11 cellular contexts compared by ENCODE assay signal in the genomic region with DNA sequence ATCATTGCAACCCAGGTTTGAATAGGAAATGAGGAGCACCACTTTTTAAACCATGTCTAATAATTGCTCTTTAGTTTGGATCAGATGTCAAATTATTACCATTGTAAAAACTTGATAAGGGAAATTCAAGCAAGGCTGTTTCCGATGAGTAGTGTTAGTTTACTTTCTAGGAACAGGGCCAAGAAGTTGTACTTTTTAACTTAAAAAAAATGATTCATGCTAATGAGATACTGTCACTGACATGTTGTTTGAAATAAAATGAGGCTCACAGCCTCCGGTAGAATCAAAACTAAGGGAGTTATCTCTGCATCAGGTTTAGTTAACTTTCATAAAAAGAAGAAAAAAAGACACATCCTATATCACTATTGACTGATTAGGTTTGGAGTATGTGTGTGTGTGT. TPM values are rescaled to one million over a fixed set of nuclear protein-coding genes. Genes with fewer than 3 reads are reported as not detected.
A peak's percentile ranks its signal among the peaks of the same experiment; 100 is the strongest.
DNase-seq lines count a peak whose midpoint lies in the region; ATAC-seq and TF ChIP-seq lines count a peak whose summit lies in the region.
"Had no signal": no experiment of that assay in that cellular context is flagged by ENCODE, and none has a peak within 500 bp of the region (broad histone marks: within the 10 kb centered on the region; RNA-seq: fewer than 3 reads in every experiment).

No MANE protein-coding gene starts in this region.

- H3K4me2 ChIP-seq in KMS-11 (peak overlapping the region; percentile 97), OCI-LY7 (ENCODE audit: low read length) (no peak overlapping the region)

- POLR2A ChIA-PET in CD4-positive, alpha-beta memory T cell (lab: Charles Lee; ENCODE audit: partially characterized antibody): no interaction called here
- POLR2A ChIA-PET in OCI-LY7 (lab: Charles Lee): no interaction called here

- H3K4me3 ChIP-seq in CD4-positive, alpha-beta memory T cell (ENCODE audit: low read length in 2 of 2): no peak overlapping the region
- H3K4me3 ChIP-seq in KMS-11 (IDR thresholded peaks at IDR 0.05; ENCODE audit: insufficient read depth, low read depth, low read length): no peak overlapping the region
- H3K4me3 ChIP-seq in OCI-LY7 (ENCODE audit: low read depth, low read length, poor library complexity, severe bottlenecking): no peak overlapping the region

- H2AFZ ChIP-seq in KMS-11 (ENCODE audit: low read depth) (no peak overlapping the region), OCI-LY7 (ENCODE audit: low read length) (no peak overlapping the region)

- no peaks in the 10 kb centered on the region for H3K9me2 ChIP-seq in OCI-LY7 (ENCODE audit: insufficient read depth, low read length)

- peak overlapping the region; percentile 99 for H3K9ac ChIP-seq in KMS-11

- H3K27ac Mint-ChIP-seq in CD4-positive, alpha-beta memory T cell: peak overlapping the region in 6 of 7 donors; percentile 26 to 82 (median 52)
- H3K27ac Mint-ChIP-seq in activated T-helper 2 cell treated with anti-CD3 and anti-CD28 coated beads, Interferon-gamma antibody, Interleukin-2, Interleukin-4, amounts not matched to agents 10 μg/mL and 5 μg/mL and 100 μg/mL, durations not matched to agents 14 hours and 24 hours and 36 hours: peak overlapping the region; percentile 84
- H3K27ac Mint-ChIP-seq: WTC11 had no signal

- ATAC-seq in GM18907 (IDR thresholded peaks at IDR 0.05; ENCODE audit: unreplicated experiment): no peak
- ATAC-seq: WTC11 had no signal

- no peaks in the 10 kb centered on the region for H4K20me1 ChIP-seq in KMS-11 (ENCODE audit: insufficient read depth)
- no peaks in the 10 kb centered on the region for H4K20me1 ChIP-seq in OCI-LY7 (ENCODE audit: insufficient read depth, low read length)

- H3K9me3 ChIP-seq in CD4-positive, alpha-beta memory T cell (ENCODE audit: control insufficient read depth in 1 of 2, low read length in 2 of 2): no peaks in the 10 kb centered on the region
- no peaks in the 10 kb centered on the region for H3K9me3 ChIP-seq in OCI-LY7 (ENCODE audit: low read length)

- no peaks in the 10 kb centered on the region for H3K9me3 Mint-ChIP-seq in CD4-positive, alpha-beta memory T cell
- H3K9me3 Mint-ChIP-seq in activated T-helper 2 cell treated with anti-CD3 and anti-CD28 coated beads, Interferon-gamma antibody, Interleukin-2, Interleukin-4, amounts not matched to agents 10 μg/mL and 5 μg/mL and 100 μg/mL, durations not matched to agents 14 hours and 24 hours and 36 hours: no peaks in the 10 kb centered on the region
- H3K9me3 Mint-ChIP-seq: WTC11 had no signal

- no peak overlapping the region for H3K27ac ChIP-seq in CD4-positive, alpha-beta memory T cell (ENCODE audit: low read depth, low read length)
- H3K27ac ChIP-seq in KMS-11 (peak overlapping the region; percentile 95), OCI-LY7 (ENCODE audit: low read depth, low read length, poor library complexity, severe bottlenecking) (no peak overlapping the region)
- H3K27ac ChIP-seq: RWPE1 had no signal

- peaks cover 98% of the 10 kb centered on the region for H3K4me1 ChIP-seq in CD4-positive, alpha-beta memory T cell (ENCODE audit: insufficient read depth, low read length)
- peaks cover 100% of the 10 kb centered on the region for H3K4me1 ChIP-seq in KMS-11 (ENCODE audit: low read depth, poor library complexity, severe bottlenecking)
- no peaks in the 10 kb centered on the region for H3K4me1 ChIP-seq in OCI-LY7 (ENCODE audit: insufficient read depth, low read length, poor library complexity, severe bottlenecking)

- intact Hi-C loops in CD4-positive, alpha-beta memory T cell (cut with micrococcal nuclease): loop anchor here (1.0 kb wide), 1 partner anchor 8 kb away; no protein-coding TSS in a partner anchor
- intact Hi-C loops in activated T-helper 2 cell treated with anti-CD3 and anti-CD28 coated beads, Interferon-gamma antibody, Interleukin-2, Interleukin-4, amounts not matched to agents 10 μg/mL and 5 μg/mL and 100 μg/mL, durations not matched to agents 14 hours and 24 hours and 36 hours (cut with micrococcal nuclease): loop anchor here (2.0 kb wide), 1 partner anchor 16 kb away; no protein-coding TSS in a partner anchor
- intact Hi-C loops in OCI-LY7 (cut with micrococcal nuclease; ENCODE audit: unreplicated experiment): no loop called here

- H3K27me3 Mint-ChIP-seq in CD4-positive, alpha-beta memory T cell: no peaks in the 10 kb centered on the region
- no peaks in the 10 kb centered on the region for H3K27me3 Mint-ChIP-seq in activated T-helper 2 cell treated with anti-CD3 and anti-CD28 coated beads, Interferon-gamma antibody, Interleukin-2, Interleukin-4, amounts not matched to agents 10 μg/mL and 5 μg/mL and 100 μg/mL, durations not matched to agents 14 hours and 24 hours and 36 hours (ENCODE audit: low read depth)

- no peak for TF ChIP-seq CTCF in KMS-11 (conservative IDR thresholded peaks at IDR 0.05; ENCODE audit: low read depth, low read length)
- no peak for TF ChIP-seq CTCF in OCI-LY7 (conservative IDR thresholded peaks at IDR 0.05; ENCODE audit: low read length)

- H3K79me2 ChIP-seq in KMS-11 (ENCODE audit: insufficient read depth, low read depth): peaks cover 100% of the 10 kb centered on the region
- no peaks in the 10 kb centered on the region for H3K79me2 ChIP-seq in OCI-LY7 (ENCODE audit: insufficient read depth, low read depth, low read length)

- peaks cover 63 to 93% (median 71%) of the 10 kb centered on the region in 4 donors for H3K4me1 Mint-ChIP-seq in CD4-positive, alpha-beta memory T cell
- peaks cover 82% of the 10 kb centered on the region for H3K4me1 Mint-ChIP-seq in activated T-helper 2 cell treated with anti-CD3 and anti-CD28 coated beads, Interferon-gamma antibody, Interleukin-2, Interleukin-4, amounts not matched to agents 10 μg/mL and 5 μg/mL and 100 μg/mL, durations not matched to agents 14 hours and 24 hours and 36 hours (ENCODE audit: low read depth)

- H3K4me3 Mint-ChIP-seq in CD4-positive, alpha-beta memory T cell: peak overlapping the region; percentile 30 to 76 (median 52)
- H3K4me3 Mint-ChIP-seq in activated T-helper 2 cell treated with anti-CD3 and anti-CD28 coated beads, Interferon-gamma antibody, Interleukin-2, Interleukin-4, amounts not matched to agents 10 μg/mL and 5 μg/mL and 100 μg/mL, durations not matched to agents 14 hours and 24 hours and 36 hours (ENCODE audit: low read depth): peak overlapping the region; percentile 56
- H3K4me3 Mint-ChIP-seq: WTC11 had no signal

- H3K36me3 Mint-ChIP-seq in CD4-positive, alpha-beta memory T cell: peaks cover 18 to 26% of the 10 kb centered on the region in 2 donors
- H3K36me3 Mint-ChIP-seq in activated T-helper 2 cell treated with anti-CD3 and anti-CD28 coated beads, Interferon-gamma antibody, Interleukin-2, Interleukin-4, amounts not matched to agents 10 μg/mL and 5 μg/mL and 100 μg/mL, durations not matched to agents 14 hours and 24 hours and 36 hours (ENCODE audit: low read depth): peaks cover 83% of the 10 kb centered on the region
- H3K36me3 Mint-ChIP-seq: WTC11 had no signal

- H3K36me3 ChIP-seq in CD4-positive, alpha-beta memory T cell (ENCODE audit: insufficient read depth, low read length): no peaks in the 10 kb centered on the region
- H3K36me3 ChIP-seq in KMS-11 (ENCODE audit: insufficient read depth): peaks cover 11% of the 10 kb centered on the region; the same call in 1 of the 2 replicates
- no peaks in the 10 kb centered on the region for H3K36me3 ChIP-seq in OCI-LY7 (ENCODE audit: insufficient read depth, low read length)

- CTCF ChIA-PET in CD4-positive, alpha-beta memory T cell (lab: Charles Lee; ENCODE audit: partially characterized antibody): no interaction called here
- CTCF ChIA-PET in OCI-LY7 (lab: Charles Lee; ENCODE audit: unreplicated experiment): no interaction called here

- no peaks in the 10 kb centered on the region for H3K27me3 ChIP-seq in CD4-positive, alpha-beta memory T cell (ENCODE audit: insufficient read depth, low read length)
- no peaks in the 10 kb centered on the region for H3K27me3 ChIP-seq in KMS-11 (ENCODE audit: insufficient read depth, low read depth)

- peak; percentile 25 to 57 (median 44) for DNase-seq in CD4-positive, alpha-beta memory T cell
- DNase-seq in activated T-helper 2 cell treated with anti-CD3 and anti-CD28 coated beads, Interferon-gamma antibody, Interleukin-2, Interleukin-4, amounts not matched to agents 10 μg/mL and 5 μg/mL and 100 μg/mL, durations not matched to agents 14 hours and 24 hours and 36 hours (ENCODE audit: low spot score): no peak
- peak; percentile 25 for DNase-seq in hepatic stellate cell (ENCODE audit: low spot score)
- DNase-seq in NCI-H2081 treated with DMSO at 0.1 percent for 48 hours (lab: John Stamatoyannopoulos, UW): no peak
- DNase-seq in NCI-H345 treated with DMSO at 0.1 percent for 48 hours (lab: John Stamatoyannopoulos, UW; ENCODE audit: unreplicated experiment): no peak
- no peak for DNase-seq in OCI-LY7 (ENCODE audit: low spot score)
- DNase-seq: COR-L47 had no signal

- BruUV-seq in OCI-LY7 (replicated peaks; lab: Mats Ljungman, UMichigan): no TSS peak

RNA-seq across cellular contexts. Expression of a gene that starts 55.2 kb away (rescaled TPM):
- 10 to 100 TPM; 11.8 to 12.6 TPM for total RNA-seq in CD4-positive, alpha-beta memory T cell
- polyA plus RNA-seq in CD4-positive, alpha-beta memory T cell: 10 to 100 TPM; 12.6 to 13.6 TPM
- 14.8 and 19.4 TPM in 2 replicates for total RNA-seq in activated T-helper 2 cell treated with anti-CD3 and anti-CD28 coated beads, Interferon-gamma antibody, Interleukin-2, Interleukin-4, amounts not matched to agents 10 μg/mL and 5 μg/mL and 100 μg/mL, durations not matched to agents 14 hours and 24 hours and 36 hours
- 0.44 and 1.1 TPM in 2 replicates for total RNA-seq in OCI-LY7 (2014; rRNA removed; shearing (Covaris generic))
- 6.6 and 7.1 TPM in 2 replicates for total RNA-seq in OCI-LY7 (2022)

Comparison
In these comparisons a context has a peak if more than half of its experiments do, and no peak if none do; other contexts are left out.
1. DNase-seq: peak in CD4-positive, alpha-beta memory T cell (5 of 5) and hepatic stellate cell (single experiment); none in activated T-helper 2 cell treated with anti-CD3 and anti-CD28 coated beads, Interferon-gamma antibody, Interleukin-2, Interleukin-4, amounts not matched to agents 10 μg/mL and 5 μg/mL and 100 μg/mL, durations not matched to agents 14 hours and 24 hours and 36 hours (single experiment), NCI-H2081 treated with DMSO at 0.1 percent for 48 hours (single experiment), NCI-H345 treated with DMSO at 0.1 percent for 48 hours (single experiment) and OCI-LY7 (single experiment).